18 cellular contexts compared by ENCODE assay signal in the genomic region with DNA sequence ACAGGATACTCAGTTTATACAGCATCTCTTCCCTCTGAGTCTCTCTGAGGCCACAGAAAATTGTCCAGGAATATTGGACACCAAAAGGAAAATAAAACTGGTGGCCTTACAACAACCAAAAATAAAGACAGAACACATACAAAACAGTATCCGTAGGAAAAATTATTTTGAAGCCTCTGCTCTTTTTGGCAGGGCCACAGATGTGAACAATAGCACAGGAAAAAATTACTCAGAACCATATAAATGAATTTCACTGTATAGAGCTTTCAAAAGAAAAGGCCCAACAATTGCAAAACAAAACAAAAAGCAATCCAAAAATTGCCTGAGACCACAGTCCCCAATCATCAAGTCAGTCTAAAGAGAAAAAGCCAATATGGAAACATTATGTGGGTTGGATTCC.
"Had no signal": no experiment of that assay in that cellular context is flagged by ENCODE, and none has a peak within 500 bp of the region (broad histone marks: within the 10 kb centered on the region; RNA-seq: fewer than 3 reads in every experiment).

No MANE protein-coding gene starts in this region.

- H3K27me3 ChIP-seq: neural progenitor cell, neutrophil, ovary, pancreas, right atrium auricular region, right lobe of liver, sigmoid colon, spleen had no signal

- H3K4me2 ChIP-seq: neural progenitor cell, smooth muscle cell had no signal

- ATAC-seq: naive thymus-derived CD8-positive, alpha-beta T cell; natural killer cell; natural killer cell treated with Interleukin-12 subunit alpha and Interleukin-12 subunit beta and Interleukin-15 and Interleukin-18, amount 100 ng/mL, for 72 hours; pancreas; psoas muscle; right cardiac atrium; right lobe of liver; sciatic nerve had no signal

- H3K9me3 ChIP-seq: neutrophil, ovary, pancreas, prostate gland, psoas muscle, right atrium auricular region, right lobe of liver, sigmoid colon, spleen had no signal

- H3K36me3 ChIP-seq: neural progenitor cell, neutrophil, ovary, pancreas, prostate gland, right atrium auricular region, right lobe of liver, sigmoid colon, spleen had no signal

- H3K4me1 ChIP-seq: pancreas, parathyroid adenoma, prostate gland, psoas muscle, right atrium auricular region, right lobe of liver, sigmoid colon, spleen had no signal

- H3K79me2 ChIP-seq: parathyroid adenoma had no signal

- H3K27ac ChIP-seq: neural progenitor cell, neutrophil, ovary, pancreas, parathyroid adenoma, prostate gland, psoas muscle, right atrium auricular region, right lobe of liver, sigmoid colon, skin epidermis, spleen had no signal

- H3K4me3 ChIP-seq: neural progenitor cell, ovary, pancreas, prostate gland, psoas muscle, right atrium auricular region, right lobe of liver, sigmoid colon, skin epidermis, smooth muscle cell, spleen had no signal

- H3K9ac ChIP-seq: neural progenitor cell, parathyroid adenoma had no signal

- H2AFZ ChIP-seq: neural progenitor cell, parathyroid adenoma had no signal
